In the genomic region with DNA sequence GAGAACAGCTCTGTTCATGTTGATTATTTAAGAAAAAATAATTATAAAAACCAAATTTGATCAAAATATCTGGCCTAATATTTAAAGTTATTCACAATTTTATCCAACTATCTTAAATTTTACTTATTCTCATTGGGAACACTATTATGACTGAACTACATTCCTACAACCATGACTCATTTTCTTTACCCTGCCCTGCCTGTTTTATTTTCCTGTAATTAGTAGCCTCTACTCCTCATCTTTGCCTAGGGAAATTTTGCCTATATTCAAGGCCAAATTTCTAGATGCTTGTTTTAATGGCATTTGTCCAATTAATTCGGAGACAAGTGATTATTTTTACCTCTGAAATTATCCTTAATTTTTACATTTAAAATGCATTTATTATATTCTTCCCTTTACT, we compare ENCODE assay signal across 20 cellular contexts.
"Had no signal": no experiment of that assay in that cellular context is flagged by ENCODE, and none has a peak within 500 bp of the region (broad histone marks: within the 10 kb centered on the region; RNA-seq: fewer than 3 reads in every experiment).

No MANE protein-coding gene starts in this region.

- H3K4me1 ChIP-seq: body of pancreas, gastrocnemius medialis, prostate gland, upper lobe of left lung had no signal

- H3K4me3 ChIP-seq: body of pancreas, gastrocnemius medialis, prostate gland, upper lobe of left lung had no signal

- ATAC-seq: activated CD8-positive, alpha-beta T cell treated with anti-CD3 and anti-CD28 coated beads for 36 hours; body of pancreas; esophagus mucosa; gastrocnemius medialis; left ventricle myocardium superior; natural killer cell treated with Interleukin-12 subunit alpha and Interleukin-12 subunit beta and Interleukin-15 and Interleukin-18, amount 100 ng/mL, for 72 hours; stimulated activated naive CD8-positive, alpha-beta T cell treated with anti-CD3 and anti-CD28 coated beads, Interleukin-15, Interleukin-2, amounts not matched to agents 100 U/mL and 50 U/mL, for 24 hours had no signal

- DNase-seq: activated CD4-positive, alpha-beta T cell treated with anti-CD3 and anti-CD28 coated beads, Interleukin-2, amount 10 ng/mL, durations not matched to agents 7 days and 5 days; activated CD4-positive, CD25-positive, alpha-beta regulatory T cell treated with anti-CD3 and anti-CD28 coated beads, Interleukin-2, amount 50 U/mL, for 72 hours; activated CD8-positive, alpha-beta T cell treated with anti-CD3 and anti-CD28 coated beads for 36 hours; activated gamma-delta T cell treated with Interleukin-2 at 50 U/mL for 16 hours; anterior cingulate cortex; body of pancreas; caudate nucleus; dermis blood vessel endothelial cell; effector memory CD4-positive, alpha-beta T cell; gastrocnemius medialis; hippocampal formation; left ventricle myocardium superior; stimulated activated CD4-positive, alpha-beta T cell treated with anti-CD3 and anti-CD28 coated beads, Interleukin-4, amount 100 ng/mL, for 24 hours; stimulated activated naive CD8-positive, alpha-beta T cell treated with anti-CD3 and anti-CD28 coated beads, Interleukin-15, Interleukin-2, amounts not matched to agents 100 U/mL and 50 U/mL, for 24 hours; T-helper 2 cell; upper lobe of left lung; WERI-Rb-1 had no signal

- H3K9me3 ChIP-seq: body of pancreas, gastrocnemius medialis, prostate gland, upper lobe of left lung had no signal

- H3K27me3 ChIP-seq: body of pancreas, gastrocnemius medialis, upper lobe of left lung had no signal

- H3K27ac ChIP-seq: body of pancreas, gastrocnemius medialis, prostate gland, upper lobe of left lung, WERI-Rb-1 had no signal

- H3K36me3 ChIP-seq: gastrocnemius medialis, prostate gland, upper lobe of left lung, WERI-Rb-1 had no signal
